ENCODE assay signal across 14 cellular contexts in genomic region chr14:84527706-84528105, GRCh38.
"Had no signal": no experiment of that assay in that cellular context is flagged by ENCODE, and none has a peak within 500 bp of the region (broad histone marks: within the 10 kb centered on the region; RNA-seq: fewer than 3 reads in every experiment).

No MANE protein-coding gene starts in this region.

- DNase-seq: activated effector memory CD4-positive, alpha-beta T cell treated with Interleukin-2 at 50 U/mL for 16 hours; activated T-cell treated with anti-CD3 and anti-CD28 coated beads, Interleukin-2, amount 50 U/mL, for 1 hour; body of pancreas; central memory CD4-positive, alpha-beta T cell; cortex of kidney; erythroblast; ovary; sigmoid colon; stimulated activated CD4-positive, alpha-beta T cell treated with anti-CD3 and anti-CD28 coated beads, Interleukin-2, amount 100 ng/mL, for 24 hours; stimulated activated naive B cell treated with anti-CD40 and anti-IgM and Interleukin-4, amounts not matched to agents 10 μg/mL and 1 μg/mL and 100 μg/mL, for 72 hours; substantia nigra; trophoblast cell had no signal

- H3K36me3 ChIP-seq: neural progenitor cell, ovary, sigmoid colon had no signal

- H3K9me3 ChIP-seq: body of pancreas, ovary had no signal

- H3K27ac ChIP-seq: body of pancreas, hepatocyte, neural progenitor cell, ovary, sigmoid colon had no signal

- H3K27me3 ChIP-seq: body of pancreas, hepatocyte, neural progenitor cell, ovary, sigmoid colon had no signal

- H3K4me1 ChIP-seq: body of pancreas, neural progenitor cell, sigmoid colon had no signal

- H3K4me3 ChIP-seq: body of pancreas, hepatocyte, neural progenitor cell, ovary, sigmoid colon had no signal
